ENCODE assay signal across 1 cellular context in genomic region chr5:138305797-138306196, GRCh38.
TF ChIP-seq lines count a peak whose summit lies in the region.

No MANE protein-coding gene starts in this region.

TF ChIP-seq in GM23338, 12 proteins besides CTCF, POLR2A, EP300 and RAD21 (continued from another document):
- TF ChIP-seq ZNF462 (CRISPR knock-in tag; IDR thresholded peaks at IDR 0.05) (no peak), STAT1 (IDR thresholded peaks at IDR 0.05; ENCODE audit: unreplicated experiment) (no peak), CREB1 (CRISPR knock-in tag; IDR thresholded peaks at IDR 0.05; ENCODE audit: low read depth) (no peak)
